ENCODE assay signal across 8 cellular contexts in the genomic region with DNA sequence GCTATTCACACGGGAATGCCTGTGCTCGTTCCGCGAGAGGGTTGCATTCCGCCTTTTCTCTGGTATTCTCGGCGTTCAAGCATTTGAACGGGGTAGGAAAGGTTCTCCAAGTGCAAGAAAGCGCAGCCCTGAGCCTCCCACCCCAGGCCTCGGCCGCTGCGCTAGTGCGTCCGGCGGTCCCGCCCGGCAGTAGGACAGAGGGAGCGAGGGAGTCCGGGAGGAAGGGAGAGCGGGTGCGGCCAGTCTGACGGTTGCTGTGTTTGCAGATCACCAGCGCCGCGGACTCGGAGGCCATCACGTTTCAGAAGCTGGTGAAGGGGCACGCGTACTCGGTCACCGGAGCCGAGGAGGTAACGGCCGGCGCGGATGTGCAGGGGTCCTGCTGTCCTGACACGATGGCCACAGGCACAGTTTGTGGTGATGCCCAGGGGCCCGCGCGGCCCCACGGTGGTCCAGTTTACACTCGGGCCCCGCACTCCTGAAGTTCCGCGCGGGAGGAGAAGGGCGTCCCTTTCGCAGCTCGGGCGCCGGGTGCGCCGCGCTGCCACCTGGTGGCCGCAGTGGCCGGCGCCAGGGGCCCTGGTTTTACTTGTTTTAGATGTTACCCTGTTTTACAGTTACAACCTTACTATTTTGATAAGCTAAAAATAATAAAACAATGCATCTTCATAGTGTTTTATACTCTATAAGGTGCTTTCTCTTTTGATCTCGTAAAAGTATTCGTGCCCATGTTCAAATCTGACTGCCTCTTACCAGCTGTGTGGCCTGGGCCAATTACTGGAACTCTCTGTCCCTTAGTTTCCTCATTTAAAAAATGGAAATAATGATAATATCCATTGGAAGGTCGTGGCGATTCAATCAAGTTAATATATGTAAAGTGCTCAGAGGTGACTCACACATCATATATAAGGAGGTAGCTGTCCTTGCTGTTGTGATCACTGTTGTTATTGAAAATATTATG. TPM values are rescaled to one million over a fixed set of nuclear protein-coding genes. Genes with fewer than 3 reads are reported as not detected.
DNase-seq lines count a peak whose midpoint lies in the region; TF ChIP-seq lines count a peak whose summit lies in the region.

No MANE protein-coding gene starts in this region.

- intact Hi-C loops in esophagus muscularis mucosa (cut with DNase I) = loop anchor here (1.0 to 5.0 kb wide), 2 partner anchors 37 to 52 kb away; a partner anchor contains a TSS

- H3K27me3 ChIP-seq in esophagus muscularis mucosa (no peaks in the 10 kb centered on the region), muscle layer of colon (ENCODE audit: control insufficient read depth in 1 of 2, insufficient read depth in 2 of 2, low read length in 2 of 2) (no peaks in the 10 kb centered on the region)

- TF ChIP-seq EP300 in esophagus muscularis mucosa (IDR thresholded peaks at IDR 0.05) = no peak

- TF ChIP-seq CTCF in HEK293 (tag by site-specific recombination; IDR thresholded peaks at IDR 0.05) = peak; percentile 82
- TF ChIP-seq CTCF in esophagus muscularis mucosa (IDR thresholded peaks at IDR 0.05) = peak; percentile 94 to 99 (median 97)

- peak overlapping the region; percentile 61 for H3K27ac Mint-ChIP-seq in activated T-cell treated with anti-CD3 and anti-CD28 coated beads, Interleukin-2, amount 50 U/mL, for 24 hours

- peaks cover 80% of the 10 kb centered on the region for H3K36me3 Mint-ChIP-seq in activated T-cell treated with anti-CD3 and anti-CD28 coated beads, Interleukin-2, amount 50 U/mL, for 24 hours (ENCODE audit: low read depth)

- no peak for TF ChIP-seq POLR2A in esophagus muscularis mucosa (IDR thresholded peaks at IDR 0.05; ENCODE audit: low read depth)

- H3K4me1 ChIP-seq in HEK293 (ENCODE audit: control insufficient read depth, insufficient read depth, low read length) (no peaks in the 10 kb centered on the region), esophagus muscularis mucosa (peaks cover 22 to 30% (median 25%) of the 10 kb centered on the region in 4 donors), muscle layer of colon (ENCODE audit: insufficient read depth, low read length) (peaks cover 13% of the 10 kb centered on the region)

- CTCF ChIA-PET in HEK293 (lab: Yijun Ruan, JAX) = interaction anchor here (0.5 to 5.0 kb wide), 42 partner anchors 8 to 1203 kb away, joined by 3 to 70 read pairs (median 4); a partner anchor contains a TSS

- 6% methylated on average over 19 of the region's 61 CpGs for WGBS in esophagus muscularis mucosa

- H3K4me1 Mint-ChIP-seq in activated T-cell treated with anti-CD3 and anti-CD28 coated beads, Interleukin-2, amount 50 U/mL, for 24 hours (ENCODE audit: low read depth) = peaks cover 20% of the 10 kb centered on the region

- H3K36me3 ChIP-seq in HEK293 (ENCODE audit: control insufficient read depth in 2 of 2, insufficient read depth in 1 of 2, low read length in 2 of 2) = peaks cover 44 to 92% of the 10 kb centered on the region in 2 experiments
- H3K36me3 ChIP-seq in esophagus muscularis mucosa = peaks cover 45 to 87% (median 83%) of the 10 kb centered on the region in 4 donors
- H3K36me3 ChIP-seq in muscle layer of colon (ENCODE audit: insufficient read depth, low read length) = peaks cover 49% of the 10 kb centered on the region

- H3K9me3 Mint-ChIP-seq in activated T-cell treated with anti-CD3 and anti-CD28 coated beads, Interleukin-2, amount 50 U/mL, for 24 hours = no peaks in the 10 kb centered on the region

- no peak overlapping the region for H3K4me3 ChIP-seq in HEK293 (ENCODE audit: low read depth, low read length)
- peak overlapping the region; percentile 52 to 56 (median 54) for H3K4me3 ChIP-seq in esophagus muscularis mucosa
- H3K4me3 ChIP-seq in muscle layer of colon (ENCODE audit: low read depth in 1 of 2, low read length in 2 of 2) = peak overlapping the region; percentile 41 to 62

- H3K9ac ChIP-seq in muscle layer of colon (ENCODE audit: low read length) = peak overlapping the region; percentile 22

- no peaks in the 10 kb centered on the region for H3K9me3 ChIP-seq in HEK293 (ENCODE audit: control insufficient read depth, insufficient read depth, low read depth, low read length)
- H3K9me3 ChIP-seq in esophagus muscularis mucosa = no peaks in the 10 kb centered on the region
- no peaks in the 10 kb centered on the region for H3K9me3 ChIP-seq in muscle layer of colon (ENCODE audit: low read length)

- POLR2A ChIA-PET in HEK293 (lab: Yijun Ruan, JAX) = interaction anchor here (0.8 to 1.1 kb wide), 3 partner anchors 12 to 51 kb away, joined by 3 to 4 read pairs (median 4); no protein-coding TSS in a partner anchor

- peak overlapping the region; percentile 64 for H3K4me3 Mint-ChIP-seq in activated T-cell treated with anti-CD3 and anti-CD28 coated beads, Interleukin-2, amount 50 U/mL, for 24 hours

- DNase-seq in ELF-1 (ENCODE audit: low read depth, low spot score) (peak; percentile 76), NCI-H748 treated with DMSO at 0.1 percent for 48 hours (lab: John Stamatoyannopoulos, UW) (peak; percentile 2), esophagus muscularis mucosa (ENCODE audit: extremely low spot score) (peak; percentile 94), NCI-H187 (lab: John Stamatoyannopoulos, UW) (no peak)
- peak; percentile 83 for DNase-seq in activated T-cell treated with anti-CD3 and anti-CD28 coated beads, Interleukin-2, amount 50 U/mL, for 24 hours
- peak; percentile 33 to 41 for DNase-seq in stimulated activated CD8-positive, alpha-beta memory T cell treated with anti-CD3 and anti-CD28 coated beads, Interleukin-7, amount 100 ng/mL, for 1 hour (ENCODE audit: low read depth in 2 of 2)

- H3K27me3 Mint-ChIP-seq in activated T-cell treated with anti-CD3 and anti-CD28 coated beads, Interleukin-2, amount 50 U/mL, for 24 hours = no peaks in the 10 kb centered on the region

- no peak overlapping the region for H3K27ac ChIP-seq in HEK293 (ENCODE audit: extremely low read depth, low read depth, low read length)
- H3K27ac ChIP-seq in esophagus muscularis mucosa (replicated peaks in 1 of 4) = peak overlapping the region; percentile 74 to 82 (median 80)
- H3K27ac ChIP-seq in muscle layer of colon (ENCODE audit: low read depth, low read length) = peak overlapping the region; percentile 40

TF ChIP-seq in HEK293, 187 proteins besides CTCF, POLR2A, EP300 and RAD21 (continues in another document):
- no peak for TF ChIP-seq ZBTB21 (tag by site-specific recombination; IDR thresholded peaks at IDR 0.05)
- TF ChIP-seq, protein P1, sequence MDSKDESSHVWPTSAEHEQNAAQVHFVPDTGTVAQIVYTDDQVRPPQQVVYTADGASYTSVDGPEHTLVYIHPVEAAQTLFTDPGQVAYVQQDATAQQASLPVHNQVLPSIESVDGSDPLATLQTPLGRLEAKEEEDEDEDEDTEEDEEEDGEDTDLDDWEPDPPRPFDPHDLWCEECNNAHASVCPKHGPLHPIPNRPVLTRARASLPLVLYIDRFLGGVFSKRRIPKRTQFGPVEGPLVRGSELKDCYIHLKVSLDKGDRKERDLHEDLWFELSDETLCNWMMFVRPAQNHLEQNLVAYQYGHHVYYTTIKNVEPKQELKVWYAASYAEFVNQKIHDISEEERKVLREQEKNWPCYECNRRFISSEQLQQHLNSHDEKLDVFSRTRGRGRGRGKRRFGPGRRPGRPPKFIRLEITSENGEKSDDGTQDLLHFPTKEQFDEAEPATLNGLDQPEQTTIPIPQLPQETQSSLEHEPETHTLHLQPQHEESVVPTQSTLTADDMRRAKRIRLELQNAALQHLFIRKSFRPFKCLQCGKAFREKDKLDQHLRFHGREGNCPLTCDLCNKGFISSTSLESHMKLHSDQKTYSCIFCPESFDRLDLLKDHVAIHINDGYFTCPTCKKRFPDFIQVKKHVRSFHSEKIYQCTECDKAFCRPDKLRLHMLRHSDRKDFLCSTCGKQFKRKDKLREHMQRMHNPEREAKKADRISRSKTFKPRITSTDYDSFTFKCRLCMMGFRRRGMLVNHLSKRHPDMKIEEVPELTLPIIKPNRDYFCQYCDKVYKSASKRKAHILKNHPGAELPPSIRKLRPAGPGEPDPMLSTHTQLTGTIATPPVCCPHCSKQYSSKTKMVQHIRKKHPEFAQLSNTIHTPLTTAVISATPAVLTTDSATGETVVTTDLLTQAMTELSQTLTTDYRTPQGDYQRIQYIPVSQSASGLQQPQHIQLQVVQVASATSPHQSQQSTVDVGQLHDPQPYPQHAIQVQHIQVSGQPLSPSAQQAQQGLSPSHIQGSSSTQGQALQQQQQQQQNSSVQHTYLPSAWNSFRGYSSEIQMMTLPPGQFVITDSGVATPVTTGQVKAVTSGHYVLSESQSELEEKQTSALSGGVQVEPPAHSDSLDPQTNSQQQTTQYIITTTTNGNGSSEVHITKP (tag by site-specific recombination; IDR thresholded peaks at IDR 0.05) = no peak
- TF ChIP-seq SCRT1 (tag by site-specific recombination; IDR thresholded peaks at IDR 0.05; ENCODE audit: borderline replicate concordance) = no peak
- no peak for TF ChIP-seq ZNF302 (tag by site-specific recombination; IDR thresholded peaks at IDR 0.05; ENCODE audit: low read depth)
- 0 out of 2 replicates have a peak, but pooled peaks have one; percentile 31 for TF ChIP-seq WT1 (tag by site-specific recombination; IDR thresholded peaks at IDR 0.05)
- peak; percentile 97 for TF ChIP-seq ZNF2 (tag by site-specific recombination; IDR thresholded peaks at IDR 0.05)
- TF ChIP-seq, protein P2, sequence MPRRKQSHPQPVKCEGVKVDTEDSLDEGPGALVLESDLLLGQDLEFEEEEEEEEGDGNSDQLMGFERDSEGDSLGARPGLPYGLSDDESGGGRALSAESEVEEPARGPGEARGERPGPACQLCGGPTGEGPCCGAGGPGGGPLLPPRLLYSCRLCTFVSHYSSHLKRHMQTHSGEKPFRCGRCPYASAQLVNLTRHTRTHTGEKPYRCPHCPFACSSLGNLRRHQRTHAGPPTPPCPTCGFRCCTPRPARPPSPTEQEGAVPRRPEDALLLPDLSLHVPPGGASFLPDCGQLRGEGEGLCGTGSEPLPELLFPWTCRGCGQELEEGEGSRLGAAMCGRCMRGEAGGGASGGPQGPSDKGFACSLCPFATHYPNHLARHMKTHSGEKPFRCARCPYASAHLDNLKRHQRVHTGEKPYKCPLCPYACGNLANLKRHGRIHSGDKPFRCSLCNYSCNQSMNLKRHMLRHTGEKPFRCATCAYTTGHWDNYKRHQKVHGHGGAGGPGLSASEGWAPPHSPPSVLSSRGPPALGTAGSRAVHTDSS (tag by site-specific recombination; IDR thresholded peaks at IDR 0.05) = no peak
- TF ChIP-seq, protein P3, sequence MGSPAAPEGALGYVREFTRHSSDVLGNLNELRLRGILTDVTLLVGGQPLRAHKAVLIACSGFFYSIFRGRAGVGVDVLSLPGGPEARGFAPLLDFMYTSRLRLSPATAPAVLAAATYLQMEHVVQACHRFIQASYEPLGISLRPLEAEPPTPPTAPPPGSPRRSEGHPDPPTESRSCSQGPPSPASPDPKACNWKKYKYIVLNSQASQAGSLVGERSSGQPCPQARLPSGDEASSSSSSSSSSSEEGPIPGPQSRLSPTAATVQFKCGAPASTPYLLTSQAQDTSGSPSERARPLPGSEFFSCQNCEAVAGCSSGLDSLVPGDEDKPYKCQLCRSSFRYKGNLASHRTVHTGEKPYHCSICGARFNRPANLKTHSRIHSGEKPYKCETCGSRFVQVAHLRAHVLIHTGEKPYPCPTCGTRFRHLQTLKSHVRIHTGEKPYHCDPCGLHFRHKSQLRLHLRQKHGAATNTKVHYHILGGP (tag by site-specific recombination; IDR thresholded peaks at IDR 0.05) = no peak

RNA-seq across cellular contexts. Expression of a gene that starts 36.7 kb away (rescaled TPM):
- total RNA-seq in esophagus muscularis mucosa = 100 to 1,000 TPM in 3 of 4 donors, 10 to 100 TPM in 1; 91.9 to 231 (median 161) TPM

Comparison
In these comparisons a context has a peak if more than half of its experiments do, and no peak if none do; other contexts are left out.
1. DNase-seq: peak in ELF-1 (single experiment), NCI-H748 treated with DMSO at 0.1 percent for 48 hours (single experiment), activated T-cell treated with anti-CD3 and anti-CD28 coated beads, Interleukin-2, amount 50 U/mL, for 24 hours (single experiment), esophagus muscularis mucosa (single experiment) and stimulated activated CD8-positive, alpha-beta memory T cell treated with anti-CD3 and anti-CD28 coated beads, Interleukin-7, amount 100 ng/mL, for 1 hour (2 of 2); none in NCI-H187 (0 of 2).